In the genomic region with DNA sequence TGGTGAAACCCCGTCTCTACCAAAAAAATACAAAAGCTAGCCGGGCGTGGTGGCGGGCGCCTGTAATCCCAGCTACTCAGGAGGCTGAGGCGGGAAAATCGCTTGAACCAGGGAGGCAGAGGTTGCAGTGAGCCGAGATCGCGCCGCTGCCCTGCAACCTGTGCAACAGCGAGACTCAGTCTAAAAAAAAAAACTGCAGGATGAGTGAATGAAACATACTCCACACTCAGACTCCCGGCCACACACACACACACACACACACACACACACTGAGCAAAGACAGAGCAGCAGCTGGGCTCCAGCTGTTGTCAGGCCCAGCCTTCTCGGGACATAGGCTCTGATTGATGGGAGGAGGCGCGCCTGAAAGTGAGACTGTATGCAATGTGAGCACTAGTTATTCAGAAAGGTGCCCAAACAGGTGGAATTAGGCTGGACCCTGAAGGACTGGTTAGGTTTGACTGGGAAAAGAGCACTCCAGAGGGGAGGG, we compare ENCODE assay signal across 11 cellular contexts. TPM values are rescaled to one million over a fixed set of nuclear protein-coding genes. Genes with fewer than 3 reads are reported as not detected.
DNase-seq lines count a peak whose midpoint lies in the region; ATAC-seq and TF ChIP-seq lines count a peak whose summit lies in the region.
"Had no signal": no experiment of that assay in that cellular context is flagged by ENCODE, and none has a peak within 500 bp of the region (broad histone marks: within the 10 kb centered on the region; RNA-seq: fewer than 3 reads in every experiment).

No MANE protein-coding gene starts in this region.

- H3K79me2 ChIP-seq in neural progenitor cell (ENCODE audit: low read depth): peaks cover 14% of the 10 kb centered on the region

- H3F3A ChIP-seq in neural progenitor cell (ENCODE audit: low read depth): peaks cover 29% of the 10 kb centered on the region

- H3K27me3 ChIP-seq in Caco-2 (replicated peaks; ENCODE audit: control insufficient read depth, insufficient read depth, low read length): no peaks in the 10 kb centered on the region
- peaks cover 62% of the 10 kb centered on the region for H3K27me3 ChIP-seq in HUES6 (ENCODE audit: control insufficient read depth, insufficient read depth, low read length)
- peaks cover 25% of the 10 kb centered on the region for H3K27me3 ChIP-seq in neural progenitor cell

- ATAC-seq in HG03097 (IDR thresholded peaks at IDR 0.05; ENCODE audit: low FRiP score, unreplicated experiment) (no peak), GM18907 (IDR thresholded peaks at IDR 0.05; ENCODE audit: unreplicated experiment) (no peak)

- H3K4me3 Mint-ChIP-seq in Caco-2 (ENCODE audit: unreplicated experiment) (no peak overlapping the region), neural progenitor cell (peak overlapping the region; percentile 98)

- H3K27ac Mint-ChIP-seq in Caco-2 (ENCODE audit: unreplicated experiment) (peak overlapping the region; percentile 66), neural progenitor cell (no peak overlapping the region)

- CTCF ChIA-PET in Caco-2 (lab: Charles Lee): interaction anchor here (1.9 to 2.2 kb wide), 2 partner anchors 48 to 69 kb away, joined by 9 to 13 read pairs; no protein-coding TSS in a partner anchor

- TF ChIP-seq CTCF in Caco-2 (IDR thresholded peaks at IDR 0.05; ENCODE audit: insufficient read depth in 1 of 2, low read depth in 1 of 2, low read length in 1 of 2, severe bottlenecking in 1 of 2, unreplicated experiment in 1 of 2) (no peak), epithelial cell of proximal tubule (conservative IDR thresholded peaks at IDR 0.05; ENCODE audit: low read depth, low read length) (no peak), neural progenitor cell (IDR thresholded peaks at IDR 0.05) (no peak)

- H3K4me1 ChIP-seq in Caco-2: peaks cover 23% of the 10 kb centered on the region
- H3K4me1 ChIP-seq in HUES6 (ENCODE audit: control insufficient read depth, insufficient read depth, low read length): peaks cover 26% of the 10 kb centered on the region
- H3K4me1 ChIP-seq in neural progenitor cell: peaks cover 8% of the 10 kb centered on the region

- no peaks in the 10 kb centered on the region for H3K36me3 ChIP-seq in Caco-2 (ENCODE audit: control insufficient read depth, insufficient read depth, low read length)
- no peaks in the 10 kb centered on the region for H3K36me3 ChIP-seq in HUES6 (ENCODE audit: control insufficient read depth, insufficient read depth, low read length)
- no peaks in the 10 kb centered on the region for H3K36me3 ChIP-seq in neural progenitor cell
- H3K36me3 ChIP-seq: esophagus muscularis mucosa had no signal

- H3K27ac ChIP-seq in HUES6 (ENCODE audit: low read depth, low read length) (no peak overlapping the region), neural progenitor cell (no peak overlapping the region)

- POLR2A ChIA-PET in Caco-2 (lab: Charles Lee): interaction anchor here (0.6 to 1.3 kb wide), 4 partner anchors 61 to 278 kb away, joined by 3 to 4 read pairs (median 4); partner anchors contain the start of gene RPS13

- BruUV-seq in Caco-2 (replicated peaks; lab: Mats Ljungman, UMichigan): no TSS peak

- DNase-seq in Caco-2 (no peak), epithelial cell of proximal tubule (ENCODE audit: low read depth) (no peak), neural progenitor cell (ENCODE audit: low spot score) (no peak)
- DNase-seq in stimulated activated CD8-positive, alpha-beta memory T cell treated with anti-CD3 and anti-CD28 coated beads, Interleukin-4, amount 100 ng/mL, for 48 hours: no peak
- DNase-seq: DND-41, NCI-H226, occipital lobe had no signal

- peaks cover 8% of the 10 kb centered on the region for H3K4me1 Mint-ChIP-seq in Caco-2 (ENCODE audit: low read depth, unreplicated experiment)
- peaks cover 6% of the 10 kb centered on the region for H3K4me1 Mint-ChIP-seq in neural progenitor cell

- H3K9ac ChIP-seq in HUES6 (ENCODE audit: low read length): no peak overlapping the region
- H3K9ac ChIP-seq in neural progenitor cell: no peak overlapping the region

- no peaks in the 10 kb centered on the region for H3K9me3 Mint-ChIP-seq in Caco-2 (ENCODE audit: unreplicated experiment)
- H3K9me3 Mint-ChIP-seq in neural progenitor cell: no peaks in the 10 kb centered on the region

- intact Hi-C loops in Caco-2 (cut with micrococcal nuclease; ENCODE audit: unreplicated experiment): loop anchor here (1.0 to 2.0 kb wide), 4 partner anchors 33 to 69 kb away; no protein-coding TSS in a partner anchor

- H3K4me3 ChIP-seq in Caco-2 (ENCODE audit: low read depth, low read length) (peak overlapping the region; percentile 56), HUES6 (ENCODE audit: low read depth, low read length) (peak overlapping the region; percentile 75; the same call in 1 of the 2 replicates), epithelial cell of proximal tubule (ENCODE audit: low read depth, low read length) (peak overlapping the region; percentile 70), neural progenitor cell (peak overlapping the region; percentile 92)

- H4K20me1 ChIP-seq in neural progenitor cell (ENCODE audit: low read depth): peaks cover 24% of the 10 kb centered on the region

- peak overlapping the region; percentile 96 for H3K4me2 ChIP-seq in neural progenitor cell

- H2AFZ ChIP-seq in neural progenitor cell (replicated peaks): no peak overlapping the region

- H3K36me3 Mint-ChIP-seq in Caco-2 (ENCODE audit: insufficient read depth, unreplicated experiment): peaks cover 10% of the 10 kb centered on the region
- peaks cover 2% of the 10 kb centered on the region for H3K36me3 Mint-ChIP-seq in neural progenitor cell

- no peaks in the 10 kb centered on the region for H3K9me3 ChIP-seq in Caco-2
- no peaks in the 10 kb centered on the region for H3K9me3 ChIP-seq in HUES6 (ENCODE audit: control insufficient read depth, insufficient read depth, low read depth, low read length)
- H3K9me3 ChIP-seq in neural progenitor cell (ENCODE audit: low read depth): no peaks in the 10 kb centered on the region
- H3K9me3 ChIP-seq: esophagus muscularis mucosa had no signal

- H3K27me3 Mint-ChIP-seq in Caco-2 (ENCODE audit: insufficient read depth, unreplicated experiment): no peaks in the 10 kb centered on the region
- H3K27me3 Mint-ChIP-seq in neural progenitor cell (ENCODE audit: insufficient read depth, low read depth): peaks cover 7% of the 10 kb centered on the region

RNA-seq across cellular contexts. Expression of gene PLEKHA7, which starts 1.5 kb away (rescaled TPM):
- 57.6 and 59.7 TPM in 2 replicates for total RNA-seq in Caco-2 (2022)
- 21.3 and 37.5 TPM in 2 replicates for total RNA-seq in epithelial cell of proximal tubule
- total RNA-seq in neural progenitor cell (ENCODE audit: low replicate concordance): 20.3 and 24.0 TPM in 2 replicates
